In genomic region chr15:90642464-90643300, GRCh38 we compare ENCODE assay signal across 11 cellular contexts.
DNase-seq lines count a peak whose midpoint lies in the region; ATAC-seq and TF ChIP-seq lines count a peak whose summit lies in the region.
"Had no signal": no experiment of that assay in that cellular context is flagged by ENCODE, and none has a peak within 500 bp of the region (broad histone marks: within the 10 kb centered on the region; RNA-seq: fewer than 3 reads in every experiment).

No MANE protein-coding gene starts in this region.

- H2BK12ac ChIP-seq in mesenchymal stem cell (ENCODE audit: low read length in 2 of 2), result no peak overlapping the region

- H2BK120ac ChIP-seq in mesenchymal stem cell (ENCODE audit: low read depth, low read length), result no peak overlapping the region

- H3K27ac Mint-ChIP-seq in activated CD8-positive, alpha-beta T cell treated with anti-CD3 and anti-CD28 coated beads, Interleukin-2, amount 10 ng/mL, durations not matched to agents 7 days and 5 days, result no peak overlapping the region
- H3K27ac Mint-ChIP-seq in activated CD8-positive, alpha-beta T cell treated with anti-CD3 and anti-CD28 coated beads for 36 hours, result no peak overlapping the region

- H3K4me1 Mint-ChIP-seq in activated CD8-positive, alpha-beta T cell treated with anti-CD3 and anti-CD28 coated beads, Interleukin-2, amount 10 ng/mL, durations not matched to agents 7 days and 5 days (ENCODE audit: low read depth), result peaks cover 10% of the 10 kb centered on the region
- H3K4me1 Mint-ChIP-seq in activated CD8-positive, alpha-beta T cell treated with anti-CD3 and anti-CD28 coated beads for 36 hours (ENCODE audit: low read depth), result peaks cover under 1% of the 10 kb centered on the region

- CTCF ChIA-PET in activated CD8-positive, alpha-beta T cell treated with anti-CD3 and anti-CD28 coated beads, Interleukin-2, amount 10 ng/mL, durations not matched to agents 7 days and 5 days (lab: Charles Lee), result interaction anchor here (0.6 to 3.6 kb wide), 4 partner anchors 18 to 324 kb away, joined by 3 to 15 read pairs (median 3); no protein-coding TSS in a partner anchor
- CTCF ChIA-PET in activated CD8-positive, alpha-beta T cell treated with anti-CD3 and anti-CD28 coated beads for 36 hours (lab: Charles Lee), result interaction anchor here (1.2 to 1.6 kb wide), 3 partner anchors 23 to 323 kb away, joined by 3 read pairs; partner anchors contain the start of gene BLM
- CTCF ChIA-PET in GM10248 (lab: Yijun Ruan, JAX), result interaction anchor here (0.7 to 4.3 kb wide), 6 partner anchors 9 to 314 kb away, joined by 3 to 20 read pairs (median 3); no protein-coding TSS in a partner anchor

- no peak for ATAC-seq in activated CD8-positive, alpha-beta T cell treated with anti-CD3 and anti-CD28 coated beads, Interleukin-2, amount 10 ng/mL, durations not matched to agents 7 days and 5 days
- no peak for ATAC-seq in activated CD8-positive, alpha-beta T cell treated with anti-CD3 and anti-CD28 coated beads for 36 hours
- no peak for ATAC-seq in GM18858 (IDR thresholded peaks at IDR 0.05; ENCODE audit: unreplicated experiment)

- H3K36me3 Mint-ChIP-seq in activated CD8-positive, alpha-beta T cell treated with anti-CD3 and anti-CD28 coated beads, Interleukin-2, amount 10 ng/mL, durations not matched to agents 7 days and 5 days (ENCODE audit: low read depth), result peaks cover 51% of the 10 kb centered on the region
- H3K36me3 Mint-ChIP-seq in activated CD8-positive, alpha-beta T cell treated with anti-CD3 and anti-CD28 coated beads for 36 hours (ENCODE audit: low read depth), result peaks cover 26% of the 10 kb centered on the region

- no peak overlapping the region for H2BK15ac ChIP-seq in mesenchymal stem cell (ENCODE audit: low read depth, poor library complexity, severe bottlenecking)

- H3K27me3 Mint-ChIP-seq in activated CD8-positive, alpha-beta T cell treated with anti-CD3 and anti-CD28 coated beads, Interleukin-2, amount 10 ng/mL, durations not matched to agents 7 days and 5 days (ENCODE audit: low read depth), result no peaks in the 10 kb centered on the region
- H3K27me3 Mint-ChIP-seq in activated CD8-positive, alpha-beta T cell treated with anti-CD3 and anti-CD28 coated beads for 36 hours, result no peaks in the 10 kb centered on the region

- H3K18ac ChIP-seq in mesenchymal stem cell (ENCODE audit: low read depth in 1 of 2, low read length in 2 of 2), result no peak overlapping the region

- H3K23ac ChIP-seq in mesenchymal stem cell (ENCODE audit: low read length in 2 of 2), result no peak overlapping the region

- no peak for TF ChIP-seq CTCF in activated CD8-positive, alpha-beta T cell treated with anti-CD3 and anti-CD28 coated beads for 36 hours (IDR thresholded peaks at IDR 0.05)
- TF ChIP-seq CTCF in Loucy (conservative IDR thresholded peaks at IDR 0.05; ENCODE audit: low read length) (peak; percentile 31; the same call in 1 of the 2 replicates), brain microvascular endothelial cell (IDR thresholded peaks at IDR 0.05; ENCODE audit: low read depth, low read length, missing control alignments) (peak; percentile 51), GM10248 (IDR thresholded peaks at IDR 0.05; ENCODE audit: control extremely low read depth, extremely low read depth, low read depth, missing control alignments) (no peak)

- H3K4me3 ChIP-seq in Loucy (ENCODE audit: low read length, poor library complexity, severe bottlenecking), result no peak overlapping the region
- H3K4me3 ChIP-seq in brain microvascular endothelial cell (ENCODE audit: low read depth, low read length), result no peak overlapping the region
- no peak overlapping the region for H3K4me3 ChIP-seq in mesenchymal stem cell (ENCODE audit: insufficient read depth in 1 of 2, low read depth in 1 of 2, low read length in 2 of 2)
- H3K4me3 ChIP-seq: uterus had no signal

- in situ Hi-C loops in brain microvascular endothelial cell (cut with HindIII; ENCODE audit: low pct_ligation_motif_present, low sequenced_read_pairs), result no loop called here

- 95% methylated on average over 30 of the region's 30 CpGs for WGBS in mesenchymal stem cell

- no peak overlapping the region for H2AK5ac ChIP-seq in mesenchymal stem cell (ENCODE audit: low read length, severe bottlenecking)

- H4K8ac ChIP-seq in mesenchymal stem cell (ENCODE audit: low read length), result no peak overlapping the region

- peak; percentile 19 for DNase-seq in activated CD8-positive, alpha-beta T cell treated with anti-CD3 and anti-CD28 coated beads, Interleukin-2, amount 10 ng/mL, durations not matched to agents 7 days and 5 days
- DNase-seq in activated CD8-positive, alpha-beta T cell treated with anti-CD3 and anti-CD28 coated beads for 36 hours, result no peak
- no peak for DNase-seq in brain microvascular endothelial cell
- no peak for DNase-seq in mesenchymal stem cell
- no peak for DNase-seq in GM10248 (ENCODE audit: extremely low spot score)
- DNase-seq in inferior parietal cortex (ENCODE audit: extremely low spot score), result no peak
- DNase-seq: DMS53, uterus had no signal

- H4K91ac ChIP-seq in mesenchymal stem cell (ENCODE audit: low read length), result peak overlapping the region; percentile 18

- no peaks in the 10 kb centered on the region for H3K79me1 ChIP-seq in mesenchymal stem cell (replicated peaks; ENCODE audit: low read length, poor library complexity, severe bottlenecking)

- H3K27ac ChIP-seq in brain microvascular endothelial cell (no peak overlapping the region), mesenchymal stem cell (ENCODE audit: low read length, poor library complexity, severe bottlenecking) (no peak overlapping the region)
- H3K27ac ChIP-seq: uterus had no signal

- H3K27me3 ChIP-seq in Loucy (ENCODE audit: insufficient read depth, low read length, poor library complexity, severe bottlenecking) (no peaks in the 10 kb centered on the region), brain microvascular endothelial cell (replicated peaks) (no peaks in the 10 kb centered on the region), mesenchymal stem cell (ENCODE audit: control insufficient read depth in 1 of 2, insufficient read depth in 1 of 2, low read length in 2 of 2) (no peaks in the 10 kb centered on the region)
- H3K27me3 ChIP-seq: uterus had no signal

- H3K36me3 ChIP-seq in Loucy (ENCODE audit: insufficient read depth, low read length) (peaks cover 19% of the 10 kb centered on the region; the same call in 1 of the 2 replicates), brain microvascular endothelial cell (replicated peaks) (peaks cover 31% of the 10 kb centered on the region), mesenchymal stem cell (ENCODE audit: control insufficient read depth in 1 of 2, insufficient read depth in 2 of 2, low read depth in 1 of 2, low read length in 2 of 2) (peaks cover 61% of the 10 kb centered on the region in 2 experiments)
- H3K36me3 ChIP-seq: uterus had no signal

- no peaks in the 10 kb centered on the region for H4K20me1 ChIP-seq in Loucy (ENCODE audit: insufficient read depth, low read length, poor library complexity, severe bottlenecking)

- H3K4me2 ChIP-seq in Loucy (ENCODE audit: low read depth, low read length, poor library complexity, severe bottlenecking) (no peak overlapping the region), mesenchymal stem cell (ENCODE audit: low read length, poor library complexity, severe bottlenecking) (no peak overlapping the region)

- no peaks in the 10 kb centered on the region for H3K9me3 Mint-ChIP-seq in activated CD8-positive, alpha-beta T cell treated with anti-CD3 and anti-CD28 coated beads, Interleukin-2, amount 10 ng/mL, durations not matched to agents 7 days and 5 days (ENCODE audit: insufficient read depth)
- no peaks in the 10 kb centered on the region for H3K9me3 Mint-ChIP-seq in activated CD8-positive, alpha-beta T cell treated with anti-CD3 and anti-CD28 coated beads for 36 hours
- H3K9me3 Mint-ChIP-seq: T-helper 1 cell treated with Interleukin-12 subunit alpha and Interleukin-12 subunit beta and Interleukin-4 antibody, amounts not matched to agents 30 μg/mL and 1 μg/mL, for 36 hours had no signal

- H3K79me2 ChIP-seq in Loucy (ENCODE audit: insufficient read depth, low read length), result no peaks in the 10 kb centered on the region

- H2AFZ ChIP-seq in Loucy (ENCODE audit: low read length) (no peak overlapping the region), mesenchymal stem cell (ENCODE audit: low read depth, low read length) (no peak overlapping the region)

- POLR2A ChIA-PET in activated CD8-positive, alpha-beta T cell treated with anti-CD3 and anti-CD28 coated beads, Interleukin-2, amount 10 ng/mL, durations not matched to agents 7 days and 5 days (lab: Charles Lee), result no interaction called here
- POLR2A ChIA-PET in activated CD8-positive, alpha-beta T cell treated with anti-CD3 and anti-CD28 coated beads for 36 hours (lab: Charles Lee), result no interaction called here
- POLR2A ChIA-PET in GM10248 (lab: Yijun Ruan, JAX), result interaction anchor here (0.6 kb wide), 2 partner anchors 11 to 93 kb away, joined by 3 to 4 read pairs; no protein-coding TSS in a partner anchor

- intact Hi-C loops in activated CD8-positive, alpha-beta T cell treated with anti-CD3 and anti-CD28 coated beads for 36 hours (cut with micrococcal nuclease), result no loop called here

- H3K4me1 ChIP-seq in Loucy (ENCODE audit: insufficient read depth, low read length, poor library complexity, severe bottlenecking) (peaks cover 3% of the 10 kb centered on the region), mesenchymal stem cell (ENCODE audit: control insufficient read depth, insufficient read depth, low read depth, low read length) (peaks cover 3% of the 10 kb centered on the region)

- no peak overlapping the region for H2BK5ac ChIP-seq in mesenchymal stem cell (ENCODE audit: low read depth, low read length, poor library complexity, severe bottlenecking)

- H3K4me3 Mint-ChIP-seq in activated CD8-positive, alpha-beta T cell treated with anti-CD3 and anti-CD28 coated beads, Interleukin-2, amount 10 ng/mL, durations not matched to agents 7 days and 5 days, result no peak overlapping the region
- H3K4me3 Mint-ChIP-seq in activated CD8-positive, alpha-beta T cell treated with anti-CD3 and anti-CD28 coated beads for 36 hours, result no peak overlapping the region
- H3K4me3 Mint-ChIP-seq: T-helper 1 cell treated with Interleukin-12 subunit alpha and Interleukin-12 subunit beta and Interleukin-4 antibody, amounts not matched to agents 30 μg/mL and 1 μg/mL, for 36 hours had no signal

- no peak overlapping the region for H3K4ac ChIP-seq in mesenchymal stem cell (ENCODE audit: low read depth in 1 of 2, low read length in 2 of 2)

- no peak overlapping the region for H3K14ac ChIP-seq in mesenchymal stem cell (ENCODE audit: low read length in 2 of 2)

- H3K9me3 ChIP-seq in Loucy (ENCODE audit: insufficient read depth, low read depth, low read length) (no peaks in the 10 kb centered on the region), mesenchymal stem cell (ENCODE audit: control insufficient read depth, low read length) (no peaks in the 10 kb centered on the region)
- H3K9me3 ChIP-seq: uterus had no signal

- H3K9ac ChIP-seq in Loucy (ENCODE audit: low read depth, low read length, poor library complexity, severe bottlenecking) (no peak overlapping the region), mesenchymal stem cell (ENCODE audit: low read length) (no peak overlapping the region)

- H3F3A ChIP-seq in Loucy (ENCODE audit: low read depth), result peaks cover 21% of the 10 kb centered on the region

- H3K9me2 ChIP-seq in Loucy (replicated peaks; ENCODE audit: low read depth, low read length), result no peaks in the 10 kb centered on the region

Comparison
In these comparisons a context has a peak if more than half of its experiments do, and no peak if none do; other contexts are left out.
1. CTCF ChIP-seq: peak in Loucy (single experiment) and brain microvascular endothelial cell (single experiment); none in activated CD8-positive, alpha-beta T cell treated with anti-CD3 and anti-CD28 coated beads for 36 hours (single experiment) and GM10248 (single experiment).